ENCODE assay signal across 1 cellular context in genomic region chr17:69142473-69142802, GRCh38.
TF ChIP-seq lines count a peak whose summit lies in the region.

No MANE protein-coding gene starts in this region.

TF ChIP-seq in HepG2, 621 proteins besides CTCF, POLR2A, EP300 and RAD21 (continued from another document):
- TF ChIP-seq ZNF512 (CRISPR knock-in tag; IDR thresholded peaks at IDR 0.05) (no peak), LCORL (IDR thresholded peaks at IDR 0.05) (no peak), LCORL (CRISPR knock-in tag; IDR thresholded peaks at IDR 0.05) (no peak), HMG20A (CRISPR knock-in tag; IDR thresholded peaks at IDR 0.05; ENCODE audit: borderline replicate concordance) (0 out of 2 replicates have a peak, but pooled peaks have one; percentile 24), HNF4A (CRISPR knock-in tag; IDR thresholded peaks at IDR 0.05) (peak; percentile 80), ZMYM2 (CRISPR knock-in tag; IDR thresholded peaks at IDR 0.05) (no peak), TEAD2 (CRISPR knock-in tag; IDR thresholded peaks at IDR 0.05) (no peak), THYN1 (CRISPR knock-in tag; IDR thresholded peaks at IDR 0.05; ENCODE audit: borderline replicate concordance, low read depth) (no peak), MYPOP (CRISPR knock-in tag; IDR thresholded peaks at IDR 0.05) (no peak), FOXP1 (IDR thresholded peaks at IDR 0.05) (no peak), FOXP1 (CRISPR knock-in tag; IDR thresholded peaks at IDR 0.05) (0 out of 2 replicates have a peak, but pooled peaks have one; percentile 18), ZBTB7B (CRISPR knock-in tag; IDR thresholded peaks at IDR 0.05) (no peak), RARA (CRISPR knock-in tag; IDR thresholded peaks at IDR 0.05) (0 out of 2 replicates have a peak, but pooled peaks have one; percentile 22), GPN1 (CRISPR knock-in tag; IDR thresholded peaks at IDR 0.05; ENCODE audit: borderline replicate concordance) (no peak), CSRNP1 (CRISPR knock-in tag; IDR thresholded peaks at IDR 0.05) (no peak), FOXK1 (CRISPR knock-in tag; IDR thresholded peaks at IDR 0.05; ENCODE audit: borderline replicate concordance, low read depth) (no peak)
- TF ChIP-seq, protein P1, sequence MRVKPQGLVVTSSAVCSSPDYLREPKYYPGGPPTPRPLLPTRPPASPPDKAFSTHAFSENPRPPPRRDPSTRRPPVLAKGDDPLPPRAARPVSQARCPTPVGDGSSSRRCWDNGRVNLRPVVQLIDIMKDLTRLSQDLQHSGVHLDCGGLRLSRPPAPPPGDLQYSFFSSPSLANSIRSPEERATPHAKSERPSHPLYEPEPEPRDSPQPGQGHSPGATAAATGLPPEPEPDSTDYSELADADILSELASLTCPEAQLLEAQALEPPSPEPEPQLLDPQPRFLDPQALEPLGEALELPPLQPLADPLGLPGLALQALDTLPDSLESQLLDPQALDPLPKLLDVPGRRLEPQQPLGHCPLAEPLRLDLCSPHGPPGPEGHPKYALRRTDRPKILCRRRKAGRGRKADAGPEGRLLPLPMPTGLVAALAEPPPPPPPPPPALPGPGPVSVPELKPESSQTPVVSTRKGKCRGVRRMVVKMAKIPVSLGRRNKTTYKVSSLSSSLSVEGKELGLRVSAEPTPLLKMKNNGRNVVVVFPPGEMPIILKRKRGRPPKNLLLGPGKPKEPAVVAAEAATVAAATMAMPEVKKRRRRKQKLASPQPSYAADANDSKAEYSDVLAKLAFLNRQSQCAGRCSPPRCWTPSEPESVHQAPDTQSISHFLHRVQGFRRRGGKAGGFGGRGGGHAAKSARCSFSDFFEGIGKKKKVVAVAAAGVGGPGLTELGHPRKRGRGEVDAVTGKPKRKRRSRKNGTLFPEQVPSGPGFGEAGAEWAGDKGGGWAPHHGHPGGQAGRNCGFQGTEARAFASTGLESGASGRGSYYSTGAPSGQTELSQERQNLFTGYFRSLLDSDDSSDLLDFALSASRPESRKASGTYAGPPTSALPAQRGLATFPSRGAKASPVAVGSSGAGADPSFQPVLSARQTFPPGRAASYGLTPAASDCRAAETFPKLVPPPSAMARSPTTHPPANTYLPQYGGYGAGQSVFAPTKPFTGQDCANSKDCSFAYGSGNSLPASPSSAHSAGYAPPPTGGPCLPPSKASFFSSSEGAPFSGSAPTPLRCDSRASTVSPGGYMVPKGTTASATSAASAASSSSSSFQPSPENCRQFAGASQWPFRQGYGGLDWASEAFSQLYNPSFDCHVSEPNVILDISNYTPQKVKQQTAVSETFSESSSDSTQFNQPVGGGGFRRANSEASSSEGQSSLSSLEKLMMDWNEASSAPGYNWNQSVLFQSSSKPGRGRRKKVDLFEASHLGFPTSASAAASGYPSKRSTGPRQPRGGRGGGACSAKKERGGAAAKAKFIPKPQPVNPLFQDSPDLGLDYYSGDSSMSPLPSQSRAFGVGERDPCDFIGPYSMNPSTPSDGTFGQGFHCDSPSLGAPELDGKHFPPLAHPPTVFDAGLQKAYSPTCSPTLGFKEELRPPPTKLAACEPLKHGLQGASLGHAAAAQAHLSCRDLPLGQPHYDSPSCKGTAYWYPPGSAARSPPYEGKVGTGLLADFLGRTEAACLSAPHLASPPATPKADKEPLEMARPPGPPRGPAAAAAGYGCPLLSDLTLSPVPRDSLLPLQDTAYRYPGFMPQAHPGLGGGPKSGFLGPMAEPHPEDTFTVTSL (CRISPR knock-in tag; IDR thresholded peaks at IDR 0.05; ENCODE audit: borderline replicate concordance): 0 out of 2 replicates have a peak, but pooled peaks have one; percentile 17
